Comparison of ENCODE assay signal across 16 cellular contexts in the genomic region with DNA sequence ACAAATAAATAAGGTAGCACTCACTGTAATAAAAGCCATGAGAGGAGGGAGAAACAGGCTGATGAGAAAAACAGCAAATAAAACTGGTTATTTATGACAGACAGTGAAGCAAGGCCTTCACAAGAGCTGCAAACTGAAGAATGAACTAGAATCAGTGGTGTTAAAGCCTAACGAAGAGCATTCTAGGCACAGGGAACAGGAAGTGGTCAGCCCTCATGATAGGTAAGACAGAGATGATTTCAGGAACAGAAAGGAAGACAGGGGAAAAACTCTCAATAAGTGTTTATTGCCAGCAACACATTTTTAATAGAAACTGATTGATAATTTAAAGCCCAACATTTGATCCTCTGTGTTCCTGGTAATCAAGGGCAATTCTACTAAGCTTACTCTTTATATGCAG.
A peak's percentile ranks its signal among the peaks of the same experiment; 100 is the strongest.
DNase-seq lines count a peak whose midpoint lies in the region; ATAC-seq and TF ChIP-seq lines count a peak whose summit lies in the region.
"Had no signal": no experiment of that assay in that cellular context is flagged by ENCODE, and none has a peak within 500 bp of the region (broad histone marks: within the 10 kb centered on the region; RNA-seq: fewer than 3 reads in every experiment).

No MANE protein-coding gene starts in this region.

- 60 to 71% methylated on average over 1 of the region's 1 CpG for WGBS in lower leg skin, 2 donors

- ATAC-seq in GM19324 (IDR thresholded peaks at IDR 0.05; ENCODE audit: low FRiP score, unreplicated experiment) (peak; percentile 65), HG02610 (IDR thresholded peaks at IDR 0.05; ENCODE audit: unreplicated experiment) (peak; percentile 44), HG03354 (IDR thresholded peaks at IDR 0.05; ENCODE audit: poor library complexity, severe bottlenecking, unreplicated experiment) (peak; percentile 46)
- ATAC-seq: CD8-positive, alpha-beta T cell; pancreas; upper lobe of right lung had no signal

- DNase-seq in glutamatergic neuron (no peak), T1000 (lab: John Stamatoyannopoulos, UW) (no peak), lower leg skin (ENCODE audit: low spot score in 2 of 2) (no peak), SHP77 (lab: John Stamatoyannopoulos, UW) (no peak), DMS53 (lab: John Stamatoyannopoulos, UW) (no peak)
- DNase-seq: CD8-positive, alpha-beta T cell; dermis blood vessel endothelial cell; NCI-H1105; NCI-H748 treated with DMSO at 0.1 percent for 48 hours; pancreas; SK-N-SH; upper lobe of right lung; WERI-Rb-1 had no signal

- peaks cover 3% of the 10 kb centered on the region for H3K9me3 Mint-ChIP-seq in glutamatergic neuron (ENCODE audit: unreplicated experiment)

- H3K4me3 Mint-ChIP-seq in glutamatergic neuron (ENCODE audit: unreplicated experiment): no peak overlapping the region
- H3K4me3 Mint-ChIP-seq: CD8-positive, alpha-beta T cell had no signal

- TF ChIP-seq CTCF in glutamatergic neuron (IDR thresholded peaks at IDR 0.05; ENCODE audit: partially characterized antibody, unreplicated experiment) (no peak), lower leg skin (IDR thresholded peaks at IDR 0.05) (no peak)

- H3K4me3 ChIP-seq in lower leg skin (ENCODE audit: low read depth, poor library complexity, severe bottlenecking): no peak overlapping the region
- H3K4me3 ChIP-seq: pancreas, upper lobe of right lung had no signal

- intact Hi-C loops in lower leg skin (cut with DNase I; ENCODE audit: low total_unique reads): no loop called here

- H3K27ac Mint-ChIP-seq in glutamatergic neuron (ENCODE audit: unreplicated experiment): peak overlapping the region; percentile 1
- H3K27ac Mint-ChIP-seq: CD8-positive, alpha-beta T cell had no signal

- no peak for TF ChIP-seq POLR2A in lower leg skin (IDR thresholded peaks at IDR 0.05)

- peaks cover 13% of the 10 kb centered on the region for H3K4me1 Mint-ChIP-seq in glutamatergic neuron (ENCODE audit: low read depth, unreplicated experiment)

- peaks cover 6% of the 10 kb centered on the region for H3K36me3 Mint-ChIP-seq in glutamatergic neuron (ENCODE audit: unreplicated experiment)
- H3K36me3 Mint-ChIP-seq: CD8-positive, alpha-beta T cell had no signal

- no peaks in the 10 kb centered on the region for H3K27me3 Mint-ChIP-seq in glutamatergic neuron (ENCODE audit: unreplicated experiment)
